8 cellular contexts compared by ENCODE assay signal in the genomic region with DNA sequence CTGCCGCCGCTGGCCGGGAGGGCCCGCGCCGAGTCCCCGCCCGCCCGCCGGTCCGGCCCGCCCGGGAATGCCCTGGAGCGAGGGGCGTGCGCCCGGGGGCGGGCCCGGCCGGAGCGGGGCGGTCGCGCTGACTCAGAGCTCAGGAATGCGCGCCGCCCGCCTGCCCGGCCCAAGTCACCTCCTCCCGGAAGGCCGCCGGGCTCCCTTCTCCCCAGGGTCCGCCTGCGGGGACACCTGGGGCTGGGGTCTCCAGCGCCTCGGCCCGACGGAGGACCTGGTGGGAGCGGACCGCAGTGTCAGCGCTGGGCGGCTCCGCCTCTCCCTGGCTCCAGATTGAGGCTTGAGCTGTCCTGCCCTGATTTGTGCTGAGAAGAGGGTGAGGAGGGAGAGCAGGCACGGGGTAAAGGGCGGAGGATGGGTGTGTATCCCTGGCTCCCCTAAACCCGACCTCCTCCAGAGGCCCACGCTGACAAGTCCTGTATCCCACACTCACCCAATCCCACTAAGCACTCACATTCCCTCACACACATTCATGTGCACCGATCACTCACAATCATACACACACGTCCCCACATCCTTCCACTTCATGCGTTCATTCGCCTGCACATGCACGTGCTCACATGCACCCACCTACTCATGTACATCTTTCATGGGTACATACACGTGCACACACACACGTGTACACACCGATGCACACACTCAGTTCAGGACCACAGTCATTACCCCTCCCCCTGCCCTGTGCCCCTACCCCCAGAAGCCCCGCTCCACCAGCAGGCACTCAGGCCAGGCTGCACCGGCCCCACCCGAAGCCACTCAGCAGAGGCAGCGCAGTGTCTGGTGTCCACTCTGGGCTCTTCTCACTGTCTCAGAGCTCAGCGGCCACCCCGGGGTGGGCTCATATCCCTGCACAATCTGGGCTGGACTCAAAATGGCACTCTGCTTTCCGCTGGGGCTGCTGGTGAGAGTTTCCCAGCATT. TPM values are rescaled to one million over a fixed set of nuclear protein-coding genes. Genes with fewer than 3 reads are reported as not detected.
DNase-seq lines count a peak whose midpoint lies in the region; ATAC-seq, FAIRE-seq and TF ChIP-seq lines count a peak whose summit lies in the region.

A gene with protein sequence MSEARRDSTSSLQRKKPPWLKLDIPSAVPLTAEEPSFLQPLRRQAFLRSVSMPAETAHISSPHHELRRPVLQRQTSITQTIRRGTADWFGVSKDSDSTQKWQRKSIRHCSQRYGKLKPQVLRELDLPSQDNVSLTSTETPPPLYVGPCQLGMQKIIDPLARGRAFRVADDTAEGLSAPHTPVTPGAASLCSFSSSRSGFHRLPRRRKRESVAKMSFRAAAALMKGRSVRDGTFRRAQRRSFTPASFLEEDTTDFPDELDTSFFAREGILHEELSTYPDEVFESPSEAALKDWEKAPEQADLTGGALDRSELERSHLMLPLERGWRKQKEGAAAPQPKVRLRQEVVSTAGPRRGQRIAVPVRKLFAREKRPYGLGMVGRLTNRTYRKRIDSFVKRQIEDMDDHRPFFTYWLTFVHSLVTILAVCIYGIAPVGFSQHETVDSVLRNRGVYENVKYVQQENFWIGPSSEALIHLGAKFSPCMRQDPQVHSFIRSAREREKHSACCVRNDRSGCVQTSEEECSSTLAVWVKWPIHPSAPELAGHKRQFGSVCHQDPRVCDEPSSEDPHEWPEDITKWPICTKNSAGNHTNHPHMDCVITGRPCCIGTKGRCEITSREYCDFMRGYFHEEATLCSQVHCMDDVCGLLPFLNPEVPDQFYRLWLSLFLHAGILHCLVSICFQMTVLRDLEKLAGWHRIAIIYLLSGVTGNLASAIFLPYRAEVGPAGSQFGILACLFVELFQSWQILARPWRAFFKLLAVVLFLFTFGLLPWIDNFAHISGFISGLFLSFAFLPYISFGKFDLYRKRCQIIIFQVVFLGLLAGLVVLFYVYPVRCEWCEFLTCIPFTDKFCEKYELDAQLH (minus strand): TSS at position 71 of the 977 bp plus-strand sequence. CDS start 7,616 bp downstream, outside the sequence.

- TF ChIP-seq CTCF in A549 (IDR thresholded peaks at IDR 0.05), result no peak
- no peak for TF ChIP-seq CTCF in H9 (conservative IDR thresholded peaks at IDR 0.05)
- no peak for TF ChIP-seq CTCF in neural progenitor cell (IDR thresholded peaks at IDR 0.05)

- H3K23ac ChIP-seq in H9 (ENCODE audit: insufficient read length, low read depth, low read length), result no peak within 1 kb of the TSS

- H4K91ac ChIP-seq in H9 (ENCODE audit: insufficient read length, low read depth, low read length), result no peak within 1 kb of the TSS

- no peak within 1 kb of the TSS for H4K8ac ChIP-seq in H9 (replicated peaks; ENCODE audit: insufficient read length, low read depth, low read length)

- H3K27me3 ChIP-seq in H9 (ENCODE audit: insufficient read depth, low read length) (no peaks in the 10 kb centered on the region), neural progenitor cell (peaks cover 5% of the 10 kb centered on the region)

- no peak within 1 kb of the TSS for H2BK5ac ChIP-seq in H9 (ENCODE audit: insufficient read length, low read length)

- H4K20me1 ChIP-seq in H9 (ENCODE audit: control insufficient read depth, insufficient read depth, insufficient read length) (no peaks in the 10 kb centered on the region), neural progenitor cell (ENCODE audit: low read depth) (peaks cover 17% of the 10 kb centered on the region)

- no peak within 1 kb of the TSS for H3T11ph ChIP-seq in H9 (ENCODE audit: low read length)

- H3K9me3 ChIP-seq in A549 (no peaks in the 10 kb centered on the region), H9 (ENCODE audit: control insufficient read depth, low read depth, low read length) (no peaks in the 10 kb centered on the region), neural progenitor cell (ENCODE audit: low read depth) (no peaks in the 10 kb centered on the region)

- H3K79me2 ChIP-seq in H9 (ENCODE audit: insufficient read depth, low read length) (no peaks in the 10 kb centered on the region; the same call in 1 of the 2 replicates), neural progenitor cell (ENCODE audit: low read depth) (no peaks in the 10 kb centered on the region)

- H3K4me2 ChIP-seq in A549 (peak within 1 kb of the TSS; percentile 98), H9 (ENCODE audit: insufficient read depth, insufficient read length, low read length) (peak within 1 kb of the TSS; percentile 70), neural progenitor cell (peak within 1 kb of the TSS; percentile 82)

- no peak within 1 kb of the TSS for H2BK12ac ChIP-seq in H9 (ENCODE audit: insufficient read length, low read depth, low read length)

- peaks cover 10% of the 10 kb centered on the region for H3K23me2 ChIP-seq in H9 (ENCODE audit: insufficient read length, low read depth, low read length, poor library complexity, severe bottlenecking)

- no peak for TF ChIP-seq RAD21 in A549 (conservative IDR thresholded peaks at IDR 0.05 in 1 of 2, IDR thresholded peaks at IDR 0.05 in 1 of 2)

- H3K14ac ChIP-seq in H9 (ENCODE audit: insufficient read depth, low read length), result peak within 1 kb of the TSS; percentile 3

- ATAC-seq in A549, result peak; percentile 34 to 49

- H3K36me3 Mint-ChIP-seq in H9 (ENCODE audit: insufficient read depth in 1 of 3, low read depth in 3 of 3) (no peaks in the 10 kb centered on the region; a peak in 1 of 7 replicates), neural progenitor cell (no peaks in the 10 kb centered on the region)
- no peaks in the 10 kb centered on the region for H3K36me3 Mint-ChIP-seq in activated CD4-positive, alpha-beta memory T cell treated with anti-CD3 and anti-CD28 coated beads, Interleukin-2, amount 10 ng/mL, durations not matched to agents 7 days and 5 days (ENCODE audit: low read depth)

- H2BK20ac ChIP-seq in H9 (ENCODE audit: low read depth, low read length, poor library complexity, severe bottlenecking), result no peak within 1 kb of the TSS

- peak within 1 kb of the TSS in 1 of 3 experiments; percentile 71; a peak in 5 of 7 replicates for H3K27ac Mint-ChIP-seq in H9
- no peak within 1 kb of the TSS for H3K27ac Mint-ChIP-seq in activated CD4-positive, alpha-beta memory T cell treated with anti-CD3 and anti-CD28 coated beads, Interleukin-2, amount 10 ng/mL, durations not matched to agents 7 days and 5 days
- H3K27ac Mint-ChIP-seq in neural progenitor cell, result peak within 1 kb of the TSS; percentile 72

- H3K4me3 Mint-ChIP-seq in H9 (peak within 1 kb of the TSS; percentile 77 to 87), neural progenitor cell (peak within 1 kb of the TSS; percentile 91)
- peak within 1 kb of the TSS; percentile 46 for H3K4me3 Mint-ChIP-seq in activated CD4-positive, alpha-beta memory T cell treated with anti-CD3 and anti-CD28 coated beads, Interleukin-2, amount 10 ng/mL, durations not matched to agents 7 days and 5 days

- H3K4me3 ChIP-seq in A549 (peak within 1 kb of the TSS; percentile 86), neural progenitor cell (peak within 1 kb of the TSS; percentile 60)

- H3K4ac ChIP-seq in H9 (ENCODE audit: low read depth, low read length), result no peak within 1 kb of the TSS

- peaks cover 35% of the 10 kb centered on the region for H3K4me1 ChIP-seq in A549
- H3K4me1 ChIP-seq in H9 (ENCODE audit: insufficient read depth, low read length), result peaks cover 6% of the 10 kb centered on the region; the same call in 1 of the 2 replicates
- H3K4me1 ChIP-seq in neural progenitor cell, result peaks cover 53% of the 10 kb centered on the region

- H2BK120ac ChIP-seq in H9 (ENCODE audit: low read depth, low read length, poor library complexity, severe bottlenecking), result no peak within 1 kb of the TSS

- 71% methylated on average over 17 of the region's 62 CpGs for WGBS in A549 (ENCODE audit: missing lambda C conversion rate)
- no CpG with 5 or more reads among the region's 62 CpGs for WGBS in H9 (ENCODE audit: extremely low coverage, insufficient read length, low lambda C conversion rate)

- POLR2A ChIA-PET in A549 (lab: Yijun Ruan, JAX), result interaction anchor here (0.8 to 1.1 kb wide), 2 partner anchors 12 to 20 kb away, joined by 3 to 4 read pairs; a partner anchor contains a TSS
- POLR2A ChIA-PET in activated CD4-positive, alpha-beta memory T cell treated with anti-CD3 and anti-CD28 coated beads, Interleukin-2, amount 10 ng/mL, durations not matched to agents 7 days and 5 days (lab: Charles Lee), result no interaction called here

- H3K9ac ChIP-seq in H9 (ENCODE audit: extremely low read depth, insufficient read length, low read length) (no peak within 1 kb of the TSS), neural progenitor cell (no peak within 1 kb of the TSS)

- CTCF ChIA-PET in A549 (lab: Yijun Ruan, JAX), result interaction anchor here (3.2 to 30.3 kb wide), 5 partner anchors 5 to 289 kb away, joined by 12 to 718 read pairs (median 62); a partner anchor contains a TSS
- CTCF ChIA-PET in activated CD4-positive, alpha-beta memory T cell treated with anti-CD3 and anti-CD28 coated beads, Interleukin-2, amount 10 ng/mL, durations not matched to agents 7 days and 5 days (lab: Charles Lee), result interaction anchor here (0.8 to 1.4 kb wide), 2 partner anchors 21 to 34 kb away, joined by 4 read pairs; no protein-coding TSS in a partner anchor

- H3K9me3 Mint-ChIP-seq in H9 (no peaks in the 10 kb centered on the region), neural progenitor cell (no peaks in the 10 kb centered on the region)
- no peaks in the 10 kb centered on the region for H3K9me3 Mint-ChIP-seq in activated CD4-positive, alpha-beta memory T cell treated with anti-CD3 and anti-CD28 coated beads, Interleukin-2, amount 10 ng/mL, durations not matched to agents 7 days and 5 days

- H2AK5ac ChIP-seq in H9 (ENCODE audit: insufficient read length, low read length), result peak within 1 kb of the TSS; percentile 4

- peaks cover 51 to 54% of the 10 kb centered on the region in 2 experiments for H3K4me1 Mint-ChIP-seq in H9
- peaks cover 22% of the 10 kb centered on the region for H3K4me1 Mint-ChIP-seq in activated CD4-positive, alpha-beta memory T cell treated with anti-CD3 and anti-CD28 coated beads, Interleukin-2, amount 10 ng/mL, durations not matched to agents 7 days and 5 days
- peaks cover 63% of the 10 kb centered on the region for H3K4me1 Mint-ChIP-seq in neural progenitor cell

- FAIRE-seq in A549 (lab: Jason Lieb, UNC) (no peak), frontal cortex (lab: Jason Lieb, UNC) (no peak)

- H3K18ac ChIP-seq in H9 (ENCODE audit: insufficient read length, low read depth, low read length), result peak within 1 kb of the TSS; percentile 75

- H3K56ac ChIP-seq in H9 (ENCODE audit: insufficient read length, low read depth, low read length), result no peak within 1 kb of the TSS

- H2BK15ac ChIP-seq in H9 (ENCODE audit: low read depth, low read length), result no peak within 1 kb of the TSS

- H2AFZ ChIP-seq in H9 (ENCODE audit: low read length) (no peak within 1 kb of the TSS), neural progenitor cell (replicated peaks) (no peak within 1 kb of the TSS)

- no peak for TF ChIP-seq EP300 in A549 (IDR thresholded peaks at IDR 0.05)

- no peak within 1 kb of the TSS for H4K5ac ChIP-seq in H9 (ENCODE audit: insufficient read length, low read depth, low read length)

- H3K27ac ChIP-seq in A549 (peak within 1 kb of the TSS; percentile 79 to 92), H9 (ENCODE audit: insufficient read length, low read depth, low read length) (no peak within 1 kb of the TSS), neural progenitor cell (no peak within 1 kb of the TSS)

- H3K36me3 ChIP-seq in neural progenitor cell, result no peaks in the 10 kb centered on the region

- peaks cover 38% of the 10 kb centered on the region for H3F3A ChIP-seq in neural progenitor cell (ENCODE audit: low read depth)

- 0 out of 2 replicates have a peak, but pooled peaks have one; percentile 12 for TF ChIP-seq POLR2A in A549 (IDR thresholded peaks at IDR 0.05; ENCODE audit: low read length)

- H3K27me3 Mint-ChIP-seq in H9 (ENCODE audit: low read depth) (peaks cover 1% of the 10 kb centered on the region; the same call in 1 of the 2 replicates), neural progenitor cell (ENCODE audit: insufficient read depth, low read depth) (peaks cover 13% of the 10 kb centered on the region)
- H3K27me3 Mint-ChIP-seq in activated CD4-positive, alpha-beta memory T cell treated with anti-CD3 and anti-CD28 coated beads, Interleukin-2, amount 10 ng/mL, durations not matched to agents 7 days and 5 days, result peaks cover 41% of the 10 kb centered on the region

- DNase-seq in A549 (ENCODE audit: low read depth in 1 of 2, low spot score in 1 of 2) (peak; percentile 47 to 53), H9 (peak; percentile 75), frontal cortex (ENCODE audit: low spot score in 2 of 2) (peak; percentile 79 to 91), neural progenitor cell (ENCODE audit: low spot score) (peak; percentile 90), DMS79 (lab: John Stamatoyannopoulos, UW) (no peak), COR-L47 (lab: John Stamatoyannopoulos, UW) (no peak), NCI-H526 treated with DMSO at 0.1 percent for 48 hours (lab: John Stamatoyannopoulos, UW) (no peak)
- no peak for DNase-seq in activated CD4-positive, alpha-beta memory T cell treated with anti-CD3 and anti-CD28 coated beads, Interleukin-2, amount 10 ng/mL, durations not matched to agents 7 days and 5 days

- no peaks in the 10 kb centered on the region for H3K79me1 ChIP-seq in H9 (ENCODE audit: insufficient read depth, low read depth, low read length, poor library complexity, severe bottlenecking)

RNA-seq across cellular contexts. Expression of the gene that starts here (rescaled TPM):
- polyA plus RNA-seq in A549 (2011; rRNA removed) (13.5 and 17.9 TPM in 2 replicates), A549 (2017; fragmentation: RNase III; extraction: RNeasy Plus Mini Kit Qiagen cat#74134 plus additional on column Dnase treatment) (17.5 to 20.5 TPM (median 19.2 TPM) in 3 replicates)
- polyA plus RNA-seq in A549 (2012; cell fraction: cytosol; rRNA removed), result 23.5 and 28.8 TPM in 2 replicates
- 154 and 178 TPM in 2 replicates for polyA plus RNA-seq in A549 (2012; cell fraction: nucleus; rRNA removed)
- polyA minus RNA-seq in A549 (2011; rRNA and poly(A)+ RNA removed), result 8.0 and 10.6 TPM in 2 replicates
- total RNA-seq in H9 (2021) (34.6 and 35.7 TPM in 2 replicates), frontal cortex (1.6 TPM), neural progenitor cell (ENCODE audit: low replicate concordance) (11.0 and 24.4 TPM in 2 replicates)
- under 1 TPM; 0.18 to 0.23 TPM for total RNA-seq in activated CD4-positive, alpha-beta memory T cell treated with anti-CD3 and anti-CD28 coated beads, Interleukin-2, amount 10 ng/mL, durations not matched to agents 7 days and 5 days

Comparison
In these comparisons a context has a peak if more than half of its experiments do, and no peak if none do; other contexts are left out.
1. DNase-seq: peak in A549 (2 of 2), H9 (single experiment), frontal cortex (2 of 2) and neural progenitor cell (single experiment); none in activated CD4-positive, alpha-beta memory T cell treated with anti-CD3 and anti-CD28 coated beads, Interleukin-2, amount 10 ng/mL, durations not matched to agents 7 days and 5 days (single experiment), DMS79 (single experiment), COR-L47 (single experiment) and NCI-H526 treated with DMSO at 0.1 percent for 48 hours (single experiment).
2. H3K27ac ChIP-seq: peak in A549 (2 of 2); none in H9 (single experiment) and neural progenitor cell (single experiment).
3. Peak in every context shown above with its lines, with median percentiles within 50 percentile points of each other: H3K4me2 ChIP-seq and H3K4me3 Mint-ChIP-seq.